1 cellular context compared by ENCODE assay signal in the genomic region with DNA sequence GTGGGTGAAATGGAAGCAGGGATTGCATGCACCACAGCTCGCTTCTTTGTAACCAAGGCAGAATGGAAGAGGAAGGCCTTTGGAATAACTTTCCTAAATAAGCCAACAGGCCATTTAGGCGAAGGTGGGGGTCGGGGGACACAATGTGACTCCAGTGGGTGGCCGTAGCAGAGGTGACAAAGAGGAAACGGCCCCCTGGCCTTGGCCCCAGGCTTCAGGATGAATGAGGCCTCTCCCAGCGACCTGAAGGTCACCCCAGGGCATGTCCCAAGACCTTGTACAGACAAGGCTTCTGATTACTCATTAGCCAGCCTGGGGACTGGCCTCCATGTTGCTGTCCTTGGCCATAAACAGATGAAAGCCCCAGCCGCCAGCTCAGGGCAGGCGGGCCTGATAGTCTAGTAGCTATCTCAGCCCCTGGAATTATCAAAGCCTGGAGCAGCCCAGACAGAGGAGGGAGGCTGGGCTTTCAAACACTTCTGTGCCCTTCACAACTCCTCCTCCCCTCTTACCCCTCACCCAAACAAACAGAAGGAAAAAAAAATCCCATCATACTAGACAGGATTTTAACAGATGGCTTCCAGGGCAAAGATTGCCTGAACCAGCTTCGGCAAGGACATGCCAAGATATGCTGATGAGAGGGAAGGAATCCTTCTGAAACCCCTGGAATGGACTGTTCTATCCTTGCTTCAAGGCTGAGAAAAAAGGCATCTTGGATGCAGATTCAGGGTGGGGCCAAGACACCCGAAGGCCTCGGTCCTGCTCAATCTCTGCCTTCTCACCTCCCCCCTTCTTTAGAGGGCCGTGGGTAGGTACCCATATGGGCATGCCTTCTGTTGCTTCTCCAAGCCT.
A peak's percentile ranks its signal among the peaks of the same experiment; 100 is the strongest.
TF ChIP-seq lines count a peak whose summit lies in the region.

No MANE protein-coding gene starts in this region.

TF ChIP-seq in HepG2, 621 proteins besides CTCF, POLR2A, EP300 and RAD21 (continued from another document and continues in another):
- TF ChIP-seq, protein P1, sequence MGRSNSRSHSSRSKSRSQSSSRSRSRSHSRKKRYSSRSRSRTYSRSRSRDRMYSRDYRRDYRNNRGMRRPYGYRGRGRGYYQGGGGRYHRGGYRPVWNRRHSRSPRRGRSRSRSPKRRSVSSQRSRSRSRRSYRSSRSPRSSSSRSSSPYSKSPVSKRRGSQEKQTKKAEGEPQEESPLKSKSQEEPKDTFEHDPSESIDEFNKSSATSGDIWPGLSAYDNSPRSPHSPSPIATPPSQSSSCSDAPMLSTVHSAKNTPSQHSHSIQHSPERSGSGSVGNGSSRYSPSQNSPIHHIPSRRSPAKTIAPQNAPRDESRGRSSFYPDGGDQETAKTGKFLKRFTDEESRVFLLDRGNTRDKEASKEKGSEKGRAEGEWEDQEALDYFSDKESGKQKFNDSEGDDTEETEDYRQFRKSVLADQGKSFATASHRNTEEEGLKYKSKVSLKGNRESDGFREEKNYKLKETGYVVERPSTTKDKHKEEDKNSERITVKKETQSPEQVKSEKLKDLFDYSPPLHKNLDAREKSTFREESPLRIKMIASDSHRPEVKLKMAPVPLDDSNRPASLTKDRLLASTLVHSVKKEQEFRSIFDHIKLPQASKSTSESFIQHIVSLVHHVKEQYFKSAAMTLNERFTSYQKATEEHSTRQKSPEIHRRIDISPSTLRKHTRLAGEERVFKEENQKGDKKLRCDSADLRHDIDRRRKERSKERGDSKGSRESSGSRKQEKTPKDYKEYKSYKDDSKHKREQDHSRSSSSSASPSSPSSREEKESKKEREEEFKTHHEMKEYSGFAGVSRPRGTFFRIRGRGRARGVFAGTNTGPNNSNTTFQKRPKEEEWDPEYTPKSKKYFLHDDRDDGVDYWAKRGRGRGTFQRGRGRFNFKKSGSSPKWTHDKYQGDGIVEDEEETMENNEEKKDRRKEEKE (IDR thresholded peaks at IDR 0.05): no peak
- TF ChIP-seq CENPT (CRISPR knock-in tag; IDR thresholded peaks at IDR 0.05; ENCODE audit: low read depth): no peak
- TF ChIP-seq, protein P2, sequence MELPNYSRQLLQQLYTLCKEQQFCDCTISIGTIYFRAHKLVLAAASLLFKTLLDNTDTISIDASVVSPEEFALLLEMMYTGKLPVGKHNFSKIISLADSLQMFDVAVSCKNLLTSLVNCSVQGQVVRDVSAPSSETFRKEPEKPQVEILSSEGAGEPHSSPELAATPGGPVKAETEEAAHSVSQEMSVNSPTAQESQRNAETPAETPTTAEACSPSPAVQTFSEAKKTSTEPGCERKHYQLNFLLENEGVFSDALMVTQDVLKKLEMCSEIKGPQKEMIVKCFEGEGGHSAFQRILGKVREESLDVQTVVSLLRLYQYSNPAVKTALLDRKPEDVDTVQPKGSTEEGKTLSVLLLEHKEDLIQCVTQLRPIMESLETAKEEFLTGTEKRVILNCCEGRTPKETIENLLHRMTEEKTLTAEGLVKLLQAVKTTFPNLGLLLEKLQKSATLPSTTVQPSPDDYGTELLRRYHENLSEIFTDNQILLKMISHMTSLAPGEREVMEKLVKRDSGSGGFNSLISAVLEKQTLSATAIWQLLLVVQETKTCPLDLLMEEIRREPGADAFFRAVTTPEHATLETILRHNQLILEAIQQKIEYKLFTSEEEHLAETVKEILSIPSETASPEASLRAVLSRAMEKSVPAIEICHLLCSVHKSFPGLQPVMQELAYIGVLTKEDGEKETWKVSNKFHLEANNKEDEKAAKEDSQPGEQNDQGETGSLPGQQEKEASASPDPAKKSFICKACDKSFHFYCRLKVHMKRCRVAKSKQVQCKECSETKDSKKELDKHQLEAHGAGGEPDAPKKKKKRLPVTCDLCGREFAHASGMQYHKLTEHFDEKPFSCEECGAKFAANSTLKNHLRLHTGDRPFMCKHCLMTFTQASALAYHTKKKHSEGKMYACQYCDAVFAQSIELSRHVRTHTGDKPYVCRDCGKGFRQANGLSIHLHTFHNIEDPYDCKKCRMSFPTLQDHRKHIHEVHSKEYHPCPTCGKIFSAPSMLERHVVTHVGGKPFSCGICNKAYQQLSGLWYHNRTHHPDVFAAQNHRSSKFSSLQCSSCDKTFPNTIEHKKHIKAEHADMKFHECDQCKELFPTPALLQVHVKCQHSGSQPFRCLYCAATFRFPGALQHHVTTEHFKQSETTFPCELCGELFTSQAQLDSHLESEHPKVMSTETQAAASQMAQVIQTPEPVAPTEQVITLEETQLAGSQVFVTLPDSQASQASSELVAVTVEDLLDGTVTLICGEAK (IDR thresholded peaks at IDR 0.05): no peak
- TF ChIP-seq, protein P2 (CRISPR knock-in tag; IDR thresholded peaks at IDR 0.05): peak; percentile 65
- TF ChIP-seq, protein P3, sequence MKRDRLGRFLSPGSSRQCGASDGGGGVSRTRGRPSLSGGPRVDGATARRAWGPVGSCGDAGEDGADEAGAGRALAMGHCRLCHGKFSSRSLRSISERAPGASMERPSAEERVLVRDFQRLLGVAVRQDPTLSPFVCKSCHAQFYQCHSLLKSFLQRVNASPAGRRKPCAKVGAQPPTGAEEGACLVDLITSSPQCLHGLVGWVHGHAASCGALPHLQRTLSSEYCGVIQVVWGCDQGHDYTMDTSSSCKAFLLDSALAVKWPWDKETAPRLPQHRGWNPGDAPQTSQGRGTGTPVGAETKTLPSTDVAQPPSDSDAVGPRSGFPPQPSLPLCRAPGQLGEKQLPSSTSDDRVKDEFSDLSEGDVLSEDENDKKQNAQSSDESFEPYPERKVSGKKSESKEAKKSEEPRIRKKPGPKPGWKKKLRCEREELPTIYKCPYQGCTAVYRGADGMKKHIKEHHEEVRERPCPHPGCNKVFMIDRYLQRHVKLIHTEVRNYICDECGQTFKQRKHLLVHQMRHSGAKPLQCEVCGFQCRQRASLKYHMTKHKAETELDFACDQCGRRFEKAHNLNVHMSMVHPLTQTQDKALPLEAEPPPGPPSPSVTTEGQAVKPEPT (CRISPR knock-in tag; IDR thresholded peaks at IDR 0.05; ENCODE audit: low read depth): no peak
- TF ChIP-seq KLF12 (CRISPR knock-in tag; IDR thresholded peaks at IDR 0.05; ENCODE audit: borderline replicate concordance): peak; percentile 66; the same call in 1 of the 2 replicates
- TF ChIP-seq SCMH1 (CRISPR knock-in tag; IDR thresholded peaks at IDR 0.05; ENCODE audit: borderline replicate concordance): no peak
- peak; percentile 49; the same call in 1 of the 2 replicates for TF ChIP-seq TRIM24 (CRISPR knock-in tag; IDR thresholded peaks at IDR 0.05)
- TF ChIP-seq ZBTB7B (CRISPR knock-in tag; IDR thresholded peaks at IDR 0.05): peak; percentile 96
- TF ChIP-seq, protein P4, sequence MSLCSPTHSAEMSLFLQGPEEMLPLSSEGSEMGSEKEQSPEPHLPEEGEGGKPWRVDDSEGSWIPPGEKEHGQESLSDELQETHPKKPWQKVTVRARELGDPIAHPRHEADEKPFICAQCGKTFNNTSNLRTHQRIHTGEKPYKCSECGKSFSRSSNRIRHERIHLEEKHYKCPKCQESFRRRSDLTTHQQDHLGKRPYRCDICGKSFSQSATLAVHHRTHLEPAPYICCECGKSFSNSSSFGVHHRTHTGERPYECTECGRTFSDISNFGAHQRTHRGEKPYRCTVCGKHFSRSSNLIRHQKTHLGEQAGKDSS (CRISPR knock-in tag; IDR thresholded peaks at IDR 0.05; ENCODE audit: borderline replicate concordance, low read depth): peak; percentile 20; the same call in 1 of the 2 replicates
- peak; percentile 76 for TF ChIP-seq ZNF792 (CRISPR knock-in tag; IDR thresholded peaks at IDR 0.05)
- TF ChIP-seq, protein P5, sequence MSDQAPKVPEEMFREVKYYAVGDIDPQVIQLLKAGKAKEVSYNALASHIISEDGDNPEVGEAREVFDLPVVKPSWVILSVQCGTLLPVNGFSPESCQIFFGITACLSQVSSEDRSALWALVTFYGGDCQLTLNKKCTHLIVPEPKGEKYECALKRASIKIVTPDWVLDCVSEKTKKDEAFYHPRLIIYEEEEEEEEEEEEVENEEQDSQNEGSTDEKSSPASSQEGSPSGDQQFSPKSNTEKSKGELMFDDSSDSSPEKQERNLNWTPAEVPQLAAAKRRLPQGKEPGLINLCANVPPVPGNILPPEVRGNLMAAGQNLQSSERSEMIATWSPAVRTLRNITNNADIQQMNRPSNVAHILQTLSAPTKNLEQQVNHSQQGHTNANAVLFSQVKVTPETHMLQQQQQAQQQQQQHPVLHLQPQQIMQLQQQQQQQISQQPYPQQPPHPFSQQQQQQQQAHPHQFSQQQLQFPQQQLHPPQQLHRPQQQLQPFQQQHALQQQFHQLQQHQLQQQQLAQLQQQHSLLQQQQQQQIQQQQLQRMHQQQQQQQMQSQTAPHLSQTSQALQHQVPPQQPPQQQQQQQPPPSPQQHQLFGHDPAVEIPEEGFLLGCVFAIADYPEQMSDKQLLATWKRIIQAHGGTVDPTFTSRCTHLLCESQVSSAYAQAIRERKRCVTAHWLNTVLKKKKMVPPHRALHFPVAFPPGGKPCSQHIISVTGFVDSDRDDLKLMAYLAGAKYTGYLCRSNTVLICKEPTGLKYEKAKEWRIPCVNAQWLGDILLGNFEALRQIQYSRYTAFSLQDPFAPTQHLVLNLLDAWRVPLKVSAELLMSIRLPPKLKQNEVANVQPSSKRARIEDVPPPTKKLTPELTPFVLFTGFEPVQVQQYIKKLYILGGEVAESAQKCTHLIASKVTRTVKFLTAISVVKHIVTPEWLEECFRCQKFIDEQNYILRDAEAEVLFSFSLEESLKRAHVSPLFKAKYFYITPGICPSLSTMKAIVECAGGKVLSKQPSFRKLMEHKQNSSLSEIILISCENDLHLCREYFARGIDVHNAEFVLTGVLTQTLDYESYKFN (CRISPR knock-in tag; conservative IDR thresholded peaks at IDR 0.05): peak; percentile 100
- TF ChIP-seq PCBP1 (IDR thresholded peaks at IDR 0.05; ENCODE audit: borderline replicate concordance, low read depth, low read length): no peak
- TF ChIP-seq ZNF468 (CRISPR knock-in tag; IDR thresholded peaks at IDR 0.05): no peak
- TF ChIP-seq POLR2AphosphoS5 (IDR thresholded peaks at IDR 0.05; ENCODE audit: low read depth, low read length): no peak
- no peak for TF ChIP-seq ZNF678 (CRISPR knock-in tag; IDR thresholded peaks at IDR 0.05)
- peak; percentile 48; the same call in 1 of the 2 replicates for TF ChIP-seq ZNF629 (CRISPR knock-in tag; conservative IDR thresholded peaks at IDR 0.05)
- no peak for TF ChIP-seq RBFOX2 (IDR thresholded peaks at IDR 0.05; ENCODE audit: low read depth, low read length)
- TF ChIP-seq ZFP36 (IDR thresholded peaks at IDR 0.05; ENCODE audit: borderline replicate concordance, low read depth, low read length, partially characterized antibody): no peak
- no peak for TF ChIP-seq ZNF24 (IDR thresholded peaks at IDR 0.05)
- TF ChIP-seq ZIK1 (CRISPR knock-in tag; IDR thresholded peaks at IDR 0.05; ENCODE audit: borderline replicate concordance, low read depth): no peak
- TF ChIP-seq, protein P6, sequence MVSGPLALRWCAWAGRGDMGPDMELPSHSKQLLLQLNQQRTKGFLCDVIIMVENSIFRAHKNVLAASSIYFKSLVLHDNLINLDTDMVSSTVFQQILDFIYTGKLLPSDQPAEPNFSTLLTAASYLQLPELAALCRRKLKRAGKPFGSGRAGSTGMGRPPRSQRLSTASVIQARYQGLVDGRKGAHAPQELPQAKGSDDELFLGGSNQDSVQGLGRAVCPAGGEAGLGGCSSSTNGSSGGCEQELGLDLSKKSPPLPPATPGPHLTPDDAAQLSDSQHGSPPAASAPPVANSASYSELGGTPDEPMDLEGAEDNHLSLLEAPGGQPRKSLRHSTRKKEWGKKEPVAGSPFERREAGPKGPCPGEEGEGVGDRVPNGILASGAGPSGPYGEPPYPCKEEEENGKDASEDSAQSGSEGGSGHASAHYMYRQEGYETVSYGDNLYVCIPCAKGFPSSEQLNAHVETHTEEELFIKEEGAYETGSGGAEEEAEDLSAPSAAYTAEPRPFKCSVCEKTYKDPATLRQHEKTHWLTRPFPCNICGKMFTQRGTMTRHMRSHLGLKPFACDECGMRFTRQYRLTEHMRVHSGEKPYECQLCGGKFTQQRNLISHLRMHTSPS (CRISPR knock-in tag; IDR thresholded peaks at IDR 0.05; ENCODE audit: low read depth): peak; percentile 76; the same call in 1 of the 2 replicates
- no peak for TF ChIP-seq ZNF282 (IDR thresholded peaks at IDR 0.05; ENCODE audit: partially characterized antibody)
- TF ChIP-seq GLI4 (CRISPR knock-in tag; IDR thresholded peaks at IDR 0.05; ENCODE audit: borderline replicate concordance): no peak
- TF ChIP-seq ARNTL (CRISPR knock-in tag; IDR thresholded peaks at IDR 0.05): peak; percentile 69
- no peak for TF ChIP-seq CHCHD3 (CRISPR knock-in tag; IDR thresholded peaks at IDR 0.05)
- TF ChIP-seq, protein P7, sequence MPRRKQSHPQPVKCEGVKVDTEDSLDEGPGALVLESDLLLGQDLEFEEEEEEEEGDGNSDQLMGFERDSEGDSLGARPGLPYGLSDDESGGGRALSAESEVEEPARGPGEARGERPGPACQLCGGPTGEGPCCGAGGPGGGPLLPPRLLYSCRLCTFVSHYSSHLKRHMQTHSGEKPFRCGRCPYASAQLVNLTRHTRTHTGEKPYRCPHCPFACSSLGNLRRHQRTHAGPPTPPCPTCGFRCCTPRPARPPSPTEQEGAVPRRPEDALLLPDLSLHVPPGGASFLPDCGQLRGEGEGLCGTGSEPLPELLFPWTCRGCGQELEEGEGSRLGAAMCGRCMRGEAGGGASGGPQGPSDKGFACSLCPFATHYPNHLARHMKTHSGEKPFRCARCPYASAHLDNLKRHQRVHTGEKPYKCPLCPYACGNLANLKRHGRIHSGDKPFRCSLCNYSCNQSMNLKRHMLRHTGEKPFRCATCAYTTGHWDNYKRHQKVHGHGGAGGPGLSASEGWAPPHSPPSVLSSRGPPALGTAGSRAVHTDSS (CRISPR knock-in tag; conservative IDR thresholded peaks at IDR 0.05): no peak
- no peak for TF ChIP-seq ZNF484 (CRISPR knock-in tag; IDR thresholded peaks at IDR 0.05; ENCODE audit: borderline replicate concordance, low read depth)
